Comparison of ENCODE assay signal across 24 cellular contexts in genomic region chr16:76656951-76657498, GRCh38.
"Had no signal": no experiment of that assay in that cellular context is flagged by ENCODE, and none has a peak within 500 bp of the region (broad histone marks: within the 10 kb centered on the region; RNA-seq: fewer than 3 reads in every experiment).

No MANE protein-coding gene starts in this region.

- H3K9me3 ChIP-seq: adrenal gland had no signal

- H3K36me3 ChIP-seq: adrenal gland had no signal

- H3K27me3 ChIP-seq: adrenal gland had no signal

- H3K4me3 ChIP-seq: adrenal gland had no signal

- H3K4me1 ChIP-seq: adrenal gland had no signal

- H3K27ac ChIP-seq: adrenal gland, VCaP had no signal

- ATAC-seq: activated CD4-positive, alpha-beta T cell treated with anti-CD3 and anti-CD28 coated beads for 36 hours; PC-3 had no signal

- DNase-seq: activated CD4-positive, alpha-beta memory T cell treated with anti-CD3 and anti-CD28 coated beads, Interleukin-2, amount 10 ng/mL, durations not matched to agents 7 days and 5 days; activated CD4-positive, alpha-beta T cell treated with anti-CD3 and anti-CD28 coated beads for 36 hours; activated CD4-positive, alpha-beta T cell treated with anti-CD3 and anti-CD28 coated beads, Interleukin-2, amount 50 U/mL, for 1 hour; activated gamma-delta T cell treated with Interleukin-2 at 50 U/mL for 16 hours; activated naive CD4-positive, alpha-beta T cell treated with anti-CD3 and anti-CD28 coated beads, Interleukin-2, amount 50 U/mL, for 16 hours; activated naive CD8-positive, alpha-beta T cell treated with anti-CD3 and anti-CD28 coated beads, Interleukin-2, amount 10 ng/mL, durations not matched to agents 7 days and 5 days; activated T-cell treated with anti-CD3 and anti-CD28 coated beads for 4 hours; activated T-cell treated with anti-CD3 and anti-CD28 coated beads, Interleukin-2, amount 50 U/mL, for 48 hours; anterior cingulate cortex; cerebellar nuclear complex; Kasumi-1; KBM-7; NCI-H1105 treated with DMSO at 0.1 percent for 48 hours; NCI-H1436 treated with DMSO at 0.1 percent for 48 hours; NCI-H187; NCI-H2081; NCI-H2171; NCI-H345; NCI-H510A; PC-3; SHP77 treated with DMSO at 0.1 percent for 48 hours; T-helper 1 cell had no signal
